23 cellular contexts compared by ENCODE assay signal in the genomic region with DNA sequence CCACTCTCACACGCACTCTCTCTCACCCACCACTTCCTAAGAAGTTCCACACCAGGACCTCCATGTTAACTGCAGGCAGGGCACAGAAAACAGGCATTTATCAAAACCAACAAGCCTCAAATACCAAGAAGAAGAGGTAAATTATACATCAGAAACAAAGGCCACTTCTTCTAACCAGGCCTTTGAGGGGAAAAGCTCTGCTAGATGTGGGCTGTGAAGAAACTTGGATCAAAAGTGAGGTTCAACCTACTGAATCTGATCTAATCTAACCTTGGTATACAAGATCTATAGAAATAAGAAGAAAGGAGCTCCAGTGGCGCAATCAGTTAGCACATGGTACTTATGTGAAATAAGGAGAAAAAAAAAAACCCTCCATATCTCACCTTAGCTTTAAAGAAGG.
DNase-seq lines count a peak whose midpoint lies in the region; ATAC-seq and TF ChIP-seq lines count a peak whose summit lies in the region.
"Had no signal": no experiment of that assay in that cellular context is flagged by ENCODE, and none has a peak within 500 bp of the region (broad histone marks: within the 10 kb centered on the region; RNA-seq: fewer than 3 reads in every experiment).

No MANE protein-coding gene starts in this region.

- H3K18ac ChIP-seq in IMR-90 (ENCODE audit: low read depth, low read length), result no peak overlapping the region

- no peak overlapping the region for H4K5ac ChIP-seq in IMR-90 (ENCODE audit: low read depth, low read length)

- peaks cover 18% of the 10 kb centered on the region; the same call in 1 of the 2 replicates for H3K79me2 ChIP-seq in DND-41 (ENCODE audit: insufficient read depth, low read length)

- H2BK5ac ChIP-seq in IMR-90 (ENCODE audit: low read depth, low read length, poor library complexity, severe bottlenecking), result no peak overlapping the region

- dilution Hi-C loops in IMR-90 (cut with HindIII; ENCODE audit: low sequenced_read_pairs, unreplicated experiment), result no loop called here

- H2BK120ac ChIP-seq in IMR-90 (ENCODE audit: low read depth, low read length), result no peak overlapping the region

- peaks cover 3% of the 10 kb centered on the region for H3K9me1 ChIP-seq in IMR-90 (ENCODE audit: insufficient read depth, low read length)

- no peak overlapping the region for H2BK20ac ChIP-seq in IMR-90 (ENCODE audit: low read depth, low read length)

- POLR2A ChIA-PET in IMR-90 (lab: Charles Lee; ENCODE audit: unreplicated experiment), result no interaction called here

- no peak for TF ChIP-seq POLR2A in IMR-90 (IDR thresholded peaks at IDR 0.05; ENCODE audit: low read depth, low read length)

- H2AK9ac ChIP-seq in IMR-90 (replicated peaks; ENCODE audit: low read depth, low read length, poor library complexity), result no peak overlapping the region

- TF ChIP-seq RAD21 in IMR-90 (IDR thresholded peaks at IDR 0.05; ENCODE audit: low read length), result no peak

- H3K14ac ChIP-seq in IMR-90 (replicated peaks; ENCODE audit: low read depth, low read length), result no peak overlapping the region

- H3K9me3 ChIP-seq in DND-41 (ENCODE audit: insufficient read depth, low read length, severe bottlenecking) (no peaks in the 10 kb centered on the region), IMR-90 (ENCODE audit: control insufficient read depth, insufficient read depth, low read length) (0 out of 2 replicates have a peak, but pooled peaks cover 2% of the 10 kb centered on the region)
- H3K9me3 ChIP-seq: BE2C had no signal

- H3K4me2 ChIP-seq in DND-41 (ENCODE audit: insufficient read depth, low read length), result no peak overlapping the region
- H3K4me2 ChIP-seq in IMR-90 (ENCODE audit: low read depth, low read length), result no peak overlapping the region
- H3K4me2 ChIP-seq: BLaER1 had no signal

- H3K36me3 ChIP-seq in DND-41 (ENCODE audit: insufficient read depth, low read length) (peaks cover 8% of the 10 kb centered on the region), IMR-90 (ENCODE audit: control insufficient read depth, insufficient read depth, low read length) (no peaks in the 10 kb centered on the region)
- H3K36me3 ChIP-seq: BE2C had no signal

- no peak overlapping the region for H3K4me3 Mint-ChIP-seq in stimulated activated memory B cell treated with anti-CD40 and anti-IgM and Interleukin-4, amounts not matched to agents 10 μg/mL and 1 μg/mL and 100 μg/mL, for 72 hours
- H3K4me3 Mint-ChIP-seq: CD14-positive monocyte; CD4-positive, alpha-beta memory T cell; CD4-positive, CD25-positive, alpha-beta regulatory T cell; CD8-positive, alpha-beta memory T cell had no signal

- peaks cover 3% of the 10 kb centered on the region; the same call in 1 of the 2 replicates for H3K4me1 ChIP-seq in DND-41 (ENCODE audit: insufficient read depth, low read length)
- H3K4me1 ChIP-seq in IMR-90 (ENCODE audit: control insufficient read depth, insufficient read depth, low read length), result peaks cover 3% of the 10 kb centered on the region; the same call in 1 of the 2 replicates
- H3K4me1 ChIP-seq: BE2C, BLaER1 had no signal

- ATAC-seq in DND-41 (ENCODE audit: insufficient read depth, low read depth) (peak; percentile 70), IMR-90 (ENCODE audit: low read depth) (no peak), HG03439 (IDR thresholded peaks at IDR 0.05; ENCODE audit: unreplicated experiment) (no peak)
- no peak for ATAC-seq in stimulated activated memory B cell treated with anti-CD40 and anti-IgM and Interleukin-4, amounts not matched to agents 10 μg/mL and 1 μg/mL and 100 μg/mL, for 72 hours

- H3K79me1 ChIP-seq in IMR-90 (ENCODE audit: low read depth in 1 of 2, low read length in 2 of 2), result peaks cover 16 to 34% of the 10 kb centered on the region in 2 experiments

- H2AFZ ChIP-seq in DND-41 (ENCODE audit: low read depth, low read length) (no peak overlapping the region), IMR-90 (replicated peaks; ENCODE audit: low read length, poor library complexity) (no peak overlapping the region)

- no peak overlapping the region for H4K8ac ChIP-seq in IMR-90 (ENCODE audit: low read depth in 2 of 2, low read length in 2 of 2)

- H3K27ac Mint-ChIP-seq in stimulated activated memory B cell treated with anti-CD40 and anti-IgM and Interleukin-4, amounts not matched to agents 10 μg/mL and 1 μg/mL and 100 μg/mL, for 72 hours, result peak overlapping the region; percentile 36
- H3K27ac Mint-ChIP-seq: CD4-positive, CD25-positive, alpha-beta regulatory T cell had no signal

- H3K27me3 ChIP-seq in DND-41 (ENCODE audit: insufficient read depth, low read length, poor library complexity) (no peaks in the 10 kb centered on the region), IMR-90 (ENCODE audit: control insufficient read depth, insufficient read depth, low read length) (no peaks in the 10 kb centered on the region)
- H3K27me3 ChIP-seq: BE2C, BLaER1 had no signal

- no peak overlapping the region for H3K56ac ChIP-seq in IMR-90 (ENCODE audit: extremely low read depth, insufficient read depth, low read length)

- no TSS peak for BruUV-seq in IMR-90 (replicated peaks; lab: Mats Ljungman, UMichigan)

- no peaks in the 10 kb centered on the region for H3K27me3 Mint-ChIP-seq in stimulated activated memory B cell treated with anti-CD40 and anti-IgM and Interleukin-4, amounts not matched to agents 10 μg/mL and 1 μg/mL and 100 μg/mL, for 72 hours
- H3K27me3 Mint-ChIP-seq: CD4-positive, alpha-beta memory T cell; CD4-positive, CD25-positive, alpha-beta regulatory T cell; CD8-positive, alpha-beta memory T cell had no signal

- H3K9ac ChIP-seq in DND-41 (ENCODE audit: low read depth, low read length) (no peak overlapping the region), IMR-90 (ENCODE audit: low read depth, low read length) (no peak overlapping the region)
- H3K9ac ChIP-seq: BLaER1 had no signal

- H3K23ac ChIP-seq in IMR-90 (ENCODE audit: low read depth, low read length), result no peak overlapping the region

- H3K4me1 Mint-ChIP-seq in stimulated activated memory B cell treated with anti-CD40 and anti-IgM and Interleukin-4, amounts not matched to agents 10 μg/mL and 1 μg/mL and 100 μg/mL, for 72 hours, result peaks cover 31% of the 10 kb centered on the region

- intact Hi-C loops in IMR-90 (cut with micrococcal nuclease), result no loop called here

- H2BK15ac ChIP-seq in IMR-90 (ENCODE audit: low read depth, low read length), result no peak overlapping the region

- WGBS in IMR-90 (ENCODE audit: extremely low coverage in 2 of 2, insufficient read length in 1 of 2), 2 experiments, result no CpG with 5 or more reads among the region's 2 CpGs

- H3K36me3 Mint-ChIP-seq in stimulated activated memory B cell treated with anti-CD40 and anti-IgM and Interleukin-4, amounts not matched to agents 10 μg/mL and 1 μg/mL and 100 μg/mL, for 72 hours, result peaks cover 37% of the 10 kb centered on the region

- peak; percentile 10 for DNase-seq in DND-41
- no peak for DNase-seq in IMR-90
- peak; percentile 44 for DNase-seq in SK-MEL-5 (ENCODE audit: low read depth, low spot score)
- no peak for DNase-seq in islet precursor cell
- DNase-seq in SHP77 treated with DMSO at 0.1 percent for 48 hours (lab: John Stamatoyannopoulos, UW), result no peak
- no peak for DNase-seq in NCI-H2196 treated with DMSO at 0.1 percent for 48 hours (lab: John Stamatoyannopoulos, UW; ENCODE audit: unreplicated experiment)
- DNase-seq: 8988T; ACHN; BE2C; C1 segment of cervical spinal cord; CD4-positive, alpha-beta memory T cell; CD4-positive, CD25-positive, alpha-beta regulatory T cell; CD8-positive, alpha-beta memory T cell; COR-L47; DMS 273 treated with DMSO at 0.1 percent for 48 hours; DMS153; DMS53; DMS79; GF-D8 had no signal

- H4K91ac ChIP-seq in IMR-90 (ENCODE audit: insufficient read depth, low read depth, low read length), result no peak overlapping the region

- H3K27ac ChIP-seq in DND-41 (ENCODE audit: low read length) (no peak overlapping the region), IMR-90 (ENCODE audit: insufficient read depth, low read length) (no peak overlapping the region)
- H3K27ac ChIP-seq: BLaER1 had no signal

- in situ Hi-C loops in IMR-90 (cut with MboI; ENCODE audit: low sequenced_read_pairs) (no loop called here), SK-MEL-5 (cut with HindIII; ENCODE audit: low pct_unique_long_range_greater_than_20kb, low sequenced_read_pairs) (no loop called here)

- no peak overlapping the region for H3K4ac ChIP-seq in IMR-90 (ENCODE audit: low read depth, low read length)

- H3K4me3 ChIP-seq in DND-41 (ENCODE audit: low read depth in 1 of 2, low read length in 2 of 2) (no peak overlapping the region), IMR-90 (ENCODE audit: insufficient read depth, low read depth, low read length) (no peak overlapping the region)
- H3K4me3 ChIP-seq: BLaER1 had no signal

- CTCF ChIA-PET in IMR-90 (lab: Yijun Ruan, JAX), result no interaction called here

- no peak for TF ChIP-seq CTCF in DND-41 (IDR thresholded peaks at IDR 0.05; ENCODE audit: borderline replicate concordance, extremely low read depth, low read length, poor library complexity, severe bottlenecking)
- no peak for TF ChIP-seq CTCF in IMR-90 (conservative IDR thresholded peaks at IDR 0.05; ENCODE audit: low read depth, low read length)

- no peaks in the 10 kb centered on the region for H4K20me1 ChIP-seq in DND-41 (ENCODE audit: insufficient read depth, low read length)
- H4K20me1 ChIP-seq in IMR-90 (ENCODE audit: insufficient read depth, low read length), result peaks cover 5% of the 10 kb centered on the region; the same call in 1 of the 2 replicates
- H4K20me1 ChIP-seq: BLaER1 had no signal

- H3K9me3 Mint-ChIP-seq in stimulated activated memory B cell treated with anti-CD40 and anti-IgM and Interleukin-4, amounts not matched to agents 10 μg/mL and 1 μg/mL and 100 μg/mL, for 72 hours, result peaks cover 14% of the 10 kb centered on the region

- no peak overlapping the region for H2AK5ac ChIP-seq in IMR-90 (ENCODE audit: low read depth, low read length)

TF ChIP-seq in IMR-90, 13 proteins besides CTCF, POLR2A, EP300 and RAD21:
- TF ChIP-seq CEBPB (IDR thresholded peaks at IDR 0.05; ENCODE audit: low read depth, low read length) (peak; percentile 23; the same call in 1 of the 2 replicates), CHD1 (IDR thresholded peaks at IDR 0.05; ENCODE audit: low read depth, low read length) (no peak)

Comparison
In these comparisons a context has a peak if more than half of its experiments do, and no peak if none do; other contexts are left out.
1. DNase-seq: peak in DND-41 (single experiment) and SK-MEL-5 (single experiment); none in IMR-90 (single experiment), islet precursor cell (single experiment), SHP77 treated with DMSO at 0.1 percent for 48 hours (single experiment) and NCI-H2196 treated with DMSO at 0.1 percent for 48 hours (single experiment).